ENCODE assay signal across 8 cellular contexts in the genomic region with DNA sequence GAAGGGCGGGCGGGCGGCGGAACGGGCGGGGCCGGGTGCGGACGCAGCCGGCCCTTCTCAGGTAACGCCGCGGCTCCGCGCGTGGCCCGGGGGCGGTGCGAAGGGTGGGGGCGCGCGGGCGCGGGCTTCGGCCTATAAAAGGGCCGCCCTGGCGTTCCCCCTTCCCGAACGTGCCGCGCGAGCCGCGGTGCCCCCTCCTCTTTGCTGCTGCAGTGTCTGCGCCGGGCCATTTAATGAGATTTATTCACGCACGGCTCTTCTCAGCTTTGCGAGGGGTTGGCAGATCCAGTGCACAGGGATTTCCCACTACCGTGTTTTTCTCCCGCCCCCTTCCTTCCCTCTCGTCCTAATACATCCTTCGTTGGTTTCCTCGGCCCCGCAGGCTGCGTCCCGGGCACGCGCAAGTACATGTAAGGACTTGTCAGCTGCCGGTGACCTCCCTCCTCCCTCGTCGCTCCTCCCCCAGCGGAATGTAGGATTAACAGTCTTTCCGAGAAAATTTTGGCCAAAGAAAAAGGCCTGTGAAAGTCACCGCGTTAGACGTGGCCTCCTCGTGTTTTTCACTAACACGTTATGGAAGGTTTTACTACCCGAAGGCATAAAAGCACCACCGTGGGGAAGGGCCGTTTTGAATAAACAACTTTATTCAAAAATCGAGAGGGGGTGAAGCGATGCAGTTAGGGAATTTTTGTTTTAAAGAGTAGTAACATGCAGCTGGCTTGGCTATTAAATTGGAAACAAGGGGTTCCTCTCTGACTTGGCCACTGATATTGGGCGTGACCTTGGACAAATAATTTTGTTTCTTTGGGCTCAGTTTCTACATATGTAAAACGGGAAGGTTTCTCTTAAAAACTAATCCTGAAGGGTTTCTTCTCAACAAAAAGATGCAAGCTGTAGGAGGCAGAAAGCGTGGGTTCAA. TPM values are rescaled to one million over a fixed set of nuclear protein-coding genes. Genes with fewer than 3 reads are reported as not detected.
DNase-seq lines count a peak whose midpoint lies in the region; ATAC-seq and TF ChIP-seq lines count a peak whose summit lies in the region.

No MANE protein-coding gene starts in this region.

- peak; percentile 97 for DNase-seq in GM12865 (ENCODE audit: low read depth)
- peak; percentile 68 for DNase-seq in NCI-H1048 (lab: John Stamatoyannopoulos, UW)
- peak; percentile 83 for DNase-seq in SKM-1 (lab: John Stamatoyannopoulos, UW; ENCODE audit: unreplicated experiment)
- DNase-seq in amniotic epithelial cell (ENCODE audit: low read depth) = peak; percentile 93
- DNase-seq in left cardiac atrium = peak; percentile 95
- peak; percentile 98 for DNase-seq in posterior vena cava (ENCODE audit: low spot score)
- peak; percentile 95 for DNase-seq in ureter (ENCODE audit: low spot score)

- no peak for TF ChIP-seq CTCF in GM12865 (IDR thresholded peaks at IDR 0.05; ENCODE audit: insufficient read depth, low read depth, low read length, missing control alignments)

- intact Hi-C loops in left cardiac atrium (cut with DNase I) = loop anchor here (2.0 to 10.0 kb wide), 4 partner anchors 81 to 158 kb away; partner anchors contain the start of gene TRAF3IP2 (in 1 of the 2)
- intact Hi-C loops in posterior vena cava (cut with DNase I) = loop anchor here (2.0 to 10.0 kb wide), 2 partner anchors 81 to 119 kb away; no protein-coding TSS in a partner anchor

- H3K4me3 ChIP-seq in GM12865 (ENCODE audit: low read depth, low read length) = peak overlapping the region; percentile 95

- ATAC-seq in HG02588 (IDR thresholded peaks at IDR 0.05; ENCODE audit: unreplicated experiment) (peak; percentile 52), left cardiac atrium (peak; percentile 84 to 92)

RNA-seq across cellular contexts. Expression of gene REV3L, which starts 1.0 kb away (rescaled TPM):
- total RNA-seq in left cardiac atrium = 10 to 100 TPM; 14.2 to 24.7 TPM
- 10 to 100 TPM; 63.3 to 70.7 TPM for total RNA-seq in posterior vena cava
- 60.5 TPM for total RNA-seq in ureter

Comparison
In these comparisons a context has a peak if more than half of its experiments do, and no peak if none do; other contexts are left out.
1. Peak in every context shown above with its lines: DNase-seq, ATAC-seq and H3K4me3 ChIP-seq.